Comparison of ENCODE assay signal across 13 cellular contexts in genomic region chr16:57113042-57113453, GRCh38. TPM values are rescaled to one million over a fixed set of nuclear protein-coding genes. Genes with fewer than 3 reads are reported as not detected.
DNase-seq lines count a peak whose midpoint lies in the region; ATAC-seq and TF ChIP-seq lines count a peak whose summit lies in the region.
"Had no signal": no experiment of that assay in that cellular context is flagged by ENCODE, and none has a peak within 500 bp of the region (broad histone marks: within the 10 kb centered on the region; RNA-seq: fewer than 3 reads in every experiment).

No MANE protein-coding gene starts in this region.

- H3K9me3 Mint-ChIP-seq in activated T-cell treated with anti-CD3 and anti-CD28 coated beads, Interleukin-2, amount 50 U/mL, for 72 hours = no peaks in the 10 kb centered on the region
- no peaks in the 10 kb centered on the region for H3K9me3 Mint-ChIP-seq in endothelial cell (ENCODE audit: unreplicated experiment)

- CTCF ChIA-PET in A673 (lab: Charles Lee) = no interaction called here

- no peak overlapping the region for H3K4me3 Mint-ChIP-seq in activated T-cell treated with anti-CD3 and anti-CD28 coated beads, Interleukin-2, amount 50 U/mL, for 72 hours
- no peak overlapping the region for H3K4me3 Mint-ChIP-seq in endothelial cell (ENCODE audit: unreplicated experiment)

- peaks cover 10% of the 10 kb centered on the region for H3K4me1 ChIP-seq in adipocyte (ENCODE audit: control insufficient read depth, insufficient read depth, low read length)
- peaks cover 16 to 20% of the 10 kb centered on the region in 2 donors for H3K4me1 ChIP-seq in thyroid gland
- H3K4me1 ChIP-seq in A673 (ENCODE audit: insufficient read depth, low read length, poor library complexity, severe bottlenecking) = peaks cover 13% of the 10 kb centered on the region
- H3K4me1 ChIP-seq: SJSA1 had no signal

- DNase-seq in activated T-cell treated with anti-CD3 and anti-CD28 coated beads, Interleukin-2, amount 50 U/mL, for 72 hours = no peak
- no peak for DNase-seq in activated T-cell treated with anti-CD3 and anti-CD28 coated beads for 4 hours
- DNase-seq in adipocyte (ENCODE audit: low read depth) = peak; percentile 9
- peak; percentile 82 to 83 for DNase-seq in thyroid gland
- no peak for DNase-seq in NOMO-1 treated with dmso at 0.1 percent for 144 hours (lab: John Stamatoyannopoulos, UW; ENCODE audit: unreplicated experiment)
- DNase-seq in endothelial cell (ENCODE audit: low spot score) = no peak
- no peak for DNase-seq in A673 (ENCODE audit: low spot score)
- DNase-seq: activated CD4-positive, CD25-positive, alpha-beta regulatory T cell treated with anti-CD3 and anti-CD28 coated beads, Interleukin-2, amount 50 U/mL, for 72 hours; activated effector memory CD4-positive, alpha-beta T cell treated with anti-CD3 and anti-CD28 coated beads, Interleukin-2, amount 50 U/mL, for 16 hours; H7; NCI-H446 had no signal

- no TSS peak for BruUV-seq in A673 (replicated peaks; lab: Mats Ljungman, UMichigan)

- H3K27me3 Mint-ChIP-seq in activated T-cell treated with anti-CD3 and anti-CD28 coated beads, Interleukin-2, amount 50 U/mL, for 72 hours (ENCODE audit: low read depth) = no peaks in the 10 kb centered on the region
- peaks cover 3% of the 10 kb centered on the region for H3K27me3 Mint-ChIP-seq in endothelial cell (ENCODE audit: unreplicated experiment)

- POLR2A ChIA-PET in A673 (lab: Charles Lee; ENCODE audit: low non-redundant PET) = no interaction called here

- H3K27me3 ChIP-seq in adipocyte (replicated peaks; ENCODE audit: control insufficient read depth, insufficient read depth, low read length) (no peaks in the 10 kb centered on the region), thyroid gland (no peaks in the 10 kb centered on the region), A673 (replicated peaks; ENCODE audit: insufficient read depth, low read depth, low read length, poor library complexity) (no peaks in the 10 kb centered on the region)
- H3K27me3 ChIP-seq: SJSA1 had no signal

- H3K36me3 ChIP-seq in adipocyte (ENCODE audit: control insufficient read depth, insufficient read depth, low read length, severe bottlenecking) (peaks cover 10% of the 10 kb centered on the region), thyroid gland (peaks cover 0 to 5% of the 10 kb centered on the region in 2 donors), A673 (ENCODE audit: insufficient read depth, low read length, poor library complexity, severe bottlenecking) (peaks cover 3% of the 10 kb centered on the region)

- H3K27ac Mint-ChIP-seq in activated T-cell treated with anti-CD3 and anti-CD28 coated beads, Interleukin-2, amount 50 U/mL, for 72 hours = no peak overlapping the region
- H3K27ac Mint-ChIP-seq in endothelial cell (ENCODE audit: unreplicated experiment) = no peak overlapping the region

- H3K4me3 ChIP-seq in adipocyte (ENCODE audit: low read length) (no peak overlapping the region), iPS-18c (ENCODE audit: insufficient read depth, low read depth, low read length) (peak overlapping the region; percentile 3; the same call in 1 of the 2 replicates), thyroid gland (replicated peaks in 1 of 3) (no peak overlapping the region), A673 (ENCODE audit: low read depth, low read length, poor library complexity, severe bottlenecking) (no peak overlapping the region)
- H3K4me3 ChIP-seq: SJSA1 had no signal

- peak in 1 of 2 donors; percentile 28 for TF ChIP-seq POLR2A in thyroid gland (IDR thresholded peaks at IDR 0.05)

- H3K9me3 ChIP-seq in adipocyte (ENCODE audit: control insufficient read depth, low read length) (no peaks in the 10 kb centered on the region), iPS-18c (ENCODE audit: control insufficient read depth, insufficient read depth, low read length) (peaks cover 2% of the 10 kb centered on the region), thyroid gland (no peaks in the 10 kb centered on the region), A673 (ENCODE audit: low read depth, low read length, poor library complexity, severe bottlenecking) (no peaks in the 10 kb centered on the region)
- H3K9me3 ChIP-seq: SJSA1 had no signal

- ATAC-seq in activated T-cell treated with anti-CD3 and anti-CD28 coated beads, Interleukin-2, amount 50 U/mL, for 72 hours (replicated peaks in 1 of 2) = peak; percentile 24 to 49

- no peaks in the 10 kb centered on the region for H3K4me1 Mint-ChIP-seq in activated T-cell treated with anti-CD3 and anti-CD28 coated beads, Interleukin-2, amount 50 U/mL, for 72 hours (ENCODE audit: low read depth)
- H3K4me1 Mint-ChIP-seq in endothelial cell (ENCODE audit: unreplicated experiment) = peaks cover 3% of the 10 kb centered on the region

- 35 to 50% methylated on average over 14 of the region's 14 CpGs for WGBS in thyroid gland, 2 donors

- no peaks in the 10 kb centered on the region for H3K36me3 Mint-ChIP-seq in activated T-cell treated with anti-CD3 and anti-CD28 coated beads, Interleukin-2, amount 50 U/mL, for 72 hours (ENCODE audit: insufficient read depth in 2 of 2)
- peaks cover 15% of the 10 kb centered on the region for H3K36me3 Mint-ChIP-seq in endothelial cell (ENCODE audit: low read depth, unreplicated experiment)

- TF ChIP-seq CTCF in thyroid gland (IDR thresholded peaks at IDR 0.05) = no peak
- TF ChIP-seq CTCF in endothelial cell (IDR thresholded peaks at IDR 0.05; ENCODE audit: unreplicated experiment) = no peak
- no peak for TF ChIP-seq CTCF in A673 (conservative IDR thresholded peaks at IDR 0.05; ENCODE audit: low read depth, low read length)

- intact Hi-C loops in thyroid gland (cut with DNase I) (no loop called here), A673 (cut with micrococcal nuclease; ENCODE audit: unreplicated experiment) (no loop called here)

- H3K9ac ChIP-seq in adipocyte (ENCODE audit: low read length) = no peak overlapping the region

- H3K27ac ChIP-seq in thyroid gland (peak overlapping the region; percentile 11 to 23 (median 22)), A673 (ENCODE audit: low read depth, low read length, poor library complexity, severe bottlenecking) (no peak overlapping the region)
- H3K27ac ChIP-seq: SJSA1 had no signal

RNA-seq across cellular contexts. Expression of gene CPNE2, which starts 20.7 kb away (rescaled TPM):
- 10 to 100 TPM in 1 of 2 donors, 1 to 10 TPM in 1; 9.4 to 15.1 TPM for total RNA-seq in activated T-cell treated with anti-CD3 and anti-CD28 coated beads, Interleukin-2, amount 50 U/mL, for 72 hours
- total RNA-seq in thyroid gland (10 to 100 TPM; 26.6 to 33.3 (median 29.2) TPM), endothelial cell (ENCODE audit: unreplicated experiment) (145 TPM), A673 (2021) (38.1 and 43.6 TPM in 2 replicates)

Comparison
In these comparisons a context has a peak if more than half of its experiments do, and no peak if none do; other contexts are left out.
1. DNase-seq: peak in adipocyte (single experiment) and thyroid gland (2 of 2); none in activated T-cell treated with anti-CD3 and anti-CD28 coated beads, Interleukin-2, amount 50 U/mL, for 72 hours (0 of 2), activated T-cell treated with anti-CD3 and anti-CD28 coated beads for 4 hours (single experiment), NOMO-1 treated with dmso at 0.1 percent for 144 hours (single experiment), endothelial cell (single experiment) and A673 (single experiment).